ENCODE assay signal across 19 cellular contexts in the genomic region with DNA sequence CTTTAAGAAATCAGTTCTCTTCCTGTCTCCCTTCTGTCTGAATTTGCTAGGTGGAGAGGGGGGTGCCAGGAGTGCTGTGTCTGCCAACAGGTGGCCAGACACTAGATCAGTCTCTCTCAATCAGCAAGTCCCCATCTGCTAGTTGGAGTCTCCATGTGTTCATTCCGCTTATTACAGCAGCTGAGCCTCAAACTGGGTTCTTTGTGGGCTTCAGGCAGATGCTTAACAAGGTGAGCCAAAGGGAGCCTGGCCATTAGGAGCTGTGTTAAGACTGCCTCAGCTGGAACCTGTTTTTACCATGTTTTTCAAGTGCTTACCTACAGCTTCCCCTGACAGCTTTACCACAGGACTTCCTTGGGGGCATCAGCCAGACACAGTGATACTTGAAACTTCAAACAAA.
DNase-seq lines count a peak whose midpoint lies in the region; TF ChIP-seq lines count a peak whose summit lies in the region.
"Had no signal": no experiment of that assay in that cellular context is flagged by ENCODE, and none has a peak within 500 bp of the region (broad histone marks: within the 10 kb centered on the region; RNA-seq: fewer than 3 reads in every experiment).

No MANE protein-coding gene starts in this region.

- H3K4me2 ChIP-seq in mesendoderm (ENCODE audit: low read length), result no peak overlapping the region

- H3K79me1 ChIP-seq in mesendoderm (ENCODE audit: low read length), result no peaks in the 10 kb centered on the region

- WGBS in mesendoderm (ENCODE audit: extremely low coverage, insufficient coverage, low lambda C conversion rate), result no CpG with 5 or more reads among the region's 1 CpG

- no peak overlapping the region for H4K5ac ChIP-seq in mesendoderm (ENCODE audit: low read length)

- no peaks in the 10 kb centered on the region for H3K9me3 ChIP-seq in BE2C
- H3K9me3 ChIP-seq: neutrophil had no signal

- no peak overlapping the region for H2BK15ac ChIP-seq in mesendoderm (replicated peaks; ENCODE audit: low read depth)

- H3K27me3 ChIP-seq in mesendoderm (ENCODE audit: insufficient read depth, low read length, poor library complexity) (no peaks in the 10 kb centered on the region), BE2C (no peaks in the 10 kb centered on the region)
- H3K27me3 ChIP-seq: neutrophil had no signal

- no peak for TF ChIP-seq CTCF in BE2C (IDR thresholded peaks at IDR 0.05; ENCODE audit: low read depth, low read length)

- no peak overlapping the region for H3K9ac ChIP-seq in mesendoderm (ENCODE audit: low read length)

- H3K4me3 ChIP-seq in mesendoderm (ENCODE audit: low read length) (no peak overlapping the region), BE2C (ENCODE audit: low read depth, low read length) (no peak overlapping the region)
- H3K4me3 ChIP-seq: coronary artery, lung had no signal

- H3K27ac ChIP-seq in mesendoderm (ENCODE audit: low read depth, low read length), result no peak overlapping the region
- H3K27ac ChIP-seq: coronary artery, neutrophil had no signal

- H2BK120ac ChIP-seq in mesendoderm (ENCODE audit: low read depth, low read length), result no peak overlapping the region

- no peak overlapping the region for H3K4ac ChIP-seq in mesendoderm (ENCODE audit: low read depth, low read length)

- H3K79me2 ChIP-seq in mesendoderm (ENCODE audit: control insufficient read depth, insufficient read depth, low read length), result no peaks in the 10 kb centered on the region

- no peak overlapping the region for H2BK5ac ChIP-seq in mesendoderm (ENCODE audit: low read length)

- no peak overlapping the region for H3K18ac ChIP-seq in mesendoderm (ENCODE audit: low read length)

- no peak overlapping the region for H4K8ac ChIP-seq in mesendoderm (ENCODE audit: low read depth, low read length)

- no peaks in the 10 kb centered on the region for H3K36me3 ChIP-seq in mesendoderm (ENCODE audit: control insufficient read depth, insufficient read depth, low read length)
- no peaks in the 10 kb centered on the region for H3K36me3 ChIP-seq in BE2C
- H3K36me3 ChIP-seq: neutrophil had no signal

- peak; percentile 16 for DNase-seq in ELF-1 (ENCODE audit: low read depth, low spot score)
- DNase-seq in NCI-H1694 treated with DMSO at 0.1 percent for 48 hours (lab: John Stamatoyannopoulos, UW), result peak; percentile 87
- peak; percentile 12 for DNase-seq in OCI-M1 (lab: John Stamatoyannopoulos, UW)
- DNase-seq in mesendoderm, result peak; percentile 29
- DNase-seq in BE2C, result no peak
- DNase-seq in AG20443 (ENCODE audit: low spot score), result no peak
- no peak for DNase-seq in SW480 (ENCODE audit: low spot score)
- DNase-seq: activated CD4-positive, alpha-beta T cell treated with anti-CD3 and anti-CD28 coated beads for 1 hour; activated naive CD4-positive, alpha-beta T cell treated with Interleukin-2 at 50 U/mL for 16 hours; activated T-cell treated with anti-CD3 and anti-CD28 coated beads, Interleukin-2, amount 50 U/mL, for 1 hour; CD8-positive, alpha-beta memory T cell; kidney glomerular epithelial cell; NCI-H146; NCI-H2227 treated with DMSO at 0.1 percent for 48 hours; stimulated activated CD4-positive, alpha-beta T cell treated with anti-CD3 and anti-CD28 coated beads, Interleukin-2, amount 100 ng/mL, for 48 hours; stimulated activated naive CD4-positive, alpha-beta T cell had no signal

- H2AK5ac ChIP-seq in mesendoderm (ENCODE audit: low read length), result no peak overlapping the region

- H3K23ac ChIP-seq in mesendoderm (ENCODE audit: low read length), result no peak overlapping the region

- H3K4me1 ChIP-seq in mesendoderm (ENCODE audit: control insufficient read depth, low read depth, low read length) (no peaks in the 10 kb centered on the region), BE2C (no peaks in the 10 kb centered on the region)

- H3K56ac ChIP-seq in mesendoderm (ENCODE audit: low read length), result no peak overlapping the region

Comparison
In these comparisons a context has a peak if more than half of its experiments do, and no peak if none do; other contexts are left out.
1. DNase-seq: peak in ELF-1 (single experiment), NCI-H1694 treated with DMSO at 0.1 percent for 48 hours (single experiment), OCI-M1 (single experiment) and mesendoderm (single experiment); none in BE2C (single experiment), AG20443 (single experiment) and SW480 (single experiment).